In genomic region chr9:133162802-133163558, GRCh38 we compare ENCODE assay signal across 10 cellular contexts. TPM values are rescaled to one million over a fixed set of nuclear protein-coding genes. Genes with fewer than 3 reads are reported as not detected.
DNase-seq lines count a peak whose midpoint lies in the region; ATAC-seq and TF ChIP-seq lines count a peak whose summit lies in the region.
"Had no signal": no experiment of that assay in that cellular context is flagged by ENCODE, and none has a peak within 500 bp of the region (broad histone marks: within the 10 kb centered on the region; RNA-seq: fewer than 3 reads in every experiment).

No MANE protein-coding gene starts in this region.

- peaks cover 0 to 5% of the 10 kb centered on the region in 2 donors for H3K4me1 Mint-ChIP-seq in natural killer cell treated with Interleukin-12 subunit alpha and Interleukin-12 subunit beta and Interleukin-15 and Interleukin-18, amount 100 ng/mL, for 72 hours (ENCODE audit: low read depth in 2 of 2)

- no peaks in the 10 kb centered on the region for H3K36me3 Mint-ChIP-seq in natural killer cell treated with Interleukin-12 subunit alpha and Interleukin-12 subunit beta and Interleukin-15 and Interleukin-18, amount 100 ng/mL, for 72 hours

- H3K4me3 ChIP-seq in Karpas-422 (ENCODE audit: low read length) (peak overlapping the region; percentile 63), epithelial cell of esophagus (ENCODE audit: low read length) (peak overlapping the region; percentile 39)

- no peak for ATAC-seq in natural killer cell treated with Interleukin-12 subunit alpha and Interleukin-12 subunit beta and Interleukin-15 and Interleukin-18, amount 100 ng/mL, for 72 hours
- ATAC-seq in GM18867 (IDR thresholded peaks at IDR 0.05; ENCODE audit: unreplicated experiment): no peak

- peaks cover 6 to 17% of the 10 kb centered on the region in 2 donors for H3K27me3 Mint-ChIP-seq in natural killer cell treated with Interleukin-12 subunit alpha and Interleukin-12 subunit beta and Interleukin-15 and Interleukin-18, amount 100 ng/mL, for 72 hours

- H2AFZ ChIP-seq in Karpas-422 (ENCODE audit: low read length): no peak overlapping the region

- peaks cover 20% of the 10 kb centered on the region for H3K4me1 ChIP-seq in Karpas-422 (ENCODE audit: low read length)

- peak overlapping the region; percentile 50 for H3K4me3 Mint-ChIP-seq in natural killer cell treated with Interleukin-12 subunit alpha and Interleukin-12 subunit beta and Interleukin-15 and Interleukin-18, amount 100 ng/mL, for 72 hours

- no peaks in the 10 kb centered on the region for H3K79me2 ChIP-seq in Karpas-422 (ENCODE audit: low read length)

- H3K9ac ChIP-seq in Karpas-422 (ENCODE audit: low read length): peak overlapping the region; percentile 65

- H3K36me3 ChIP-seq in Karpas-422 (ENCODE audit: insufficient read depth, low read length): no peaks in the 10 kb centered on the region

- H3K4me2 ChIP-seq in Karpas-422 (ENCODE audit: low read depth, low read length, poor library complexity, severe bottlenecking): peak overlapping the region; percentile 81

- no peaks in the 10 kb centered on the region for H3K9me3 ChIP-seq in Karpas-422 (ENCODE audit: low read length)

- H3K27ac Mint-ChIP-seq in natural killer cell treated with Interleukin-12 subunit alpha and Interleukin-12 subunit beta and Interleukin-15 and Interleukin-18, amount 100 ng/mL, for 72 hours: no peak overlapping the region

- H4K20me1 ChIP-seq in Karpas-422 (ENCODE audit: insufficient read depth, low read depth, low read length): no peaks in the 10 kb centered on the region

- H3K9me2 ChIP-seq in Karpas-422 (replicated peaks; ENCODE audit: insufficient read depth, low read length): no peaks in the 10 kb centered on the region

- TF ChIP-seq CTCF in epithelial cell of esophagus (IDR thresholded peaks at IDR 0.05; ENCODE audit: insufficient read depth, low read depth, low read length, missing control alignments) (no peak), GM13976 (IDR thresholded peaks at IDR 0.05; ENCODE audit: borderline replicate concordance, control extremely low read depth, extremely low read depth, insufficient read depth, missing control alignments) (no peak)

- H3K27me3 ChIP-seq in Karpas-422 (ENCODE audit: low read length): no peaks in the 10 kb centered on the region

- no peaks in the 10 kb centered on the region for H3K9me3 Mint-ChIP-seq in natural killer cell treated with Interleukin-12 subunit alpha and Interleukin-12 subunit beta and Interleukin-15 and Interleukin-18, amount 100 ng/mL, for 72 hours

- in situ Hi-C loops in GM13976 (cut with MboI; ENCODE audit: low sequenced_read_pairs, unreplicated experiment): no loop called here

- DNase-seq in AG08396 (ENCODE audit: low spot score): peak; percentile 35
- no peak for DNase-seq in Karpas-422
- DNase-seq in epithelial cell of esophagus (ENCODE audit: low read depth): no peak
- DNase-seq in natural killer cell treated with Interleukin-12 subunit alpha and Interleukin-12 subunit beta and Interleukin-15 and Interleukin-18, amount 100 ng/mL, for 72 hours (ENCODE audit: low spot score): no peak
- DNase-seq in GM13976 (ENCODE audit: low spot score): no peak
- no peak for DNase-seq in SIG-M5 (lab: John Stamatoyannopoulos, UW)
- DNase-seq in SHP77 (lab: John Stamatoyannopoulos, UW): no peak

- no peak overlapping the region for H3K27ac ChIP-seq in Karpas-422 (ENCODE audit: low read length)
- H3K27ac ChIP-seq: epithelial cell of prostate had no signal

RNA-seq across cellular contexts. Expression of gene GBGT1, which starts 0.7 kb away (rescaled TPM):
- 5.2 TPM in 2 replicates for total RNA-seq in Karpas-422 (2014; rRNA removed; shearing (Covaris generic); ENCODE audit: low replicate concordance)
- total RNA-seq in natural killer cell treated with Interleukin-12 subunit alpha and Interleukin-12 subunit beta and Interleukin-15 and Interleukin-18, amount 100 ng/mL, for 72 hours: 1 to 10 TPM; 4.1 to 7.2 TPM

RNA-seq across cellular contexts. Expression of gene RALGDS, which starts 41.9 kb away (rescaled TPM):
- total RNA-seq in Karpas-422 (2014; rRNA removed; shearing (Covaris generic); ENCODE audit: low replicate concordance): 69.2 and 99.2 TPM in 2 replicates
- total RNA-seq in natural killer cell treated with Interleukin-12 subunit alpha and Interleukin-12 subunit beta and Interleukin-15 and Interleukin-18, amount 100 ng/mL, for 72 hours: 100 to 1,000 TPM; 138 to 159 TPM

RNA-seq across cellular contexts. Expression of gene OBP2B, which starts 46.1 kb away (rescaled TPM):
- not detected in 2 replicates for total RNA-seq in Karpas-422 (2014; rRNA removed; shearing (Covaris generic); ENCODE audit: low replicate concordance)
- not detected for total RNA-seq in natural killer cell treated with Interleukin-12 subunit alpha and Interleukin-12 subunit beta and Interleukin-15 and Interleukin-18, amount 100 ng/mL, for 72 hours
- total RNA-seq: M059J had no signal
